In the genomic region with DNA sequence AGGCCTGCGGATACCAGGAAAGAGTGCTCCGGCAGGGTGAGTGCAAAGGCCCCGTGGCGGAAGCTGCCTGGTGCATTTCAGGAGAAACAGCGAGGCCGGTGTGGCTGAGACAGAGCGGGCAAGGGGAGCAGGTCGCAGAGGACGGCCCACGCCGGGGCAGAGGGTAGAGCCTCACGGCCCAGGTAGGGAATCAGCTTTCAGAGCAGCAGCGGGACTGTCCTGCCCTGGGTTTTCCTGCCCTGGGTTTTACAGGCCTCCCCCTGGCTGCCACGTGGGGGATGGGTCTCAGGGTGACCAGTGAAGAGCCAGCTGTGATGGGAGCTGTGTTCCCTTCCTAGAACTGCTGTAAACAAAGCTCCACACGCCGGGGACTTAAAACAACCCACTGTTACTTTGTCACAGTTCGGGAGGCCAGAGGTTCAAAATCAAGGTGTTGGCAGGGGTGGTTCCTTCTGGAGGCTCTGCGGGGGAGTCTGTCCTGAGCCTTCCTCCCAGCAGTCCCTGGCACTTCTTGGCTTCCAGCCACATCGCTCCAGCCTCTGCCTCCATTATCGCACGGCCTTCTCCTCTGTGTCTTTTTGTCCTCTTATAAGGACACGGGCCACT, we compare ENCODE assay signal across 15 cellular contexts. TPM values are rescaled to one million over a fixed set of nuclear protein-coding genes. Genes with fewer than 3 reads are reported as not detected.
A peak's percentile ranks its signal among the peaks of the same experiment; 100 is the strongest.
DNase-seq lines count a peak whose midpoint lies in the region; ATAC-seq and TF ChIP-seq lines count a peak whose summit lies in the region.
"Had no signal": no experiment of that assay in that cellular context is flagged by ENCODE, and none has a peak within 500 bp of the region (broad histone marks: within the 10 kb centered on the region; RNA-seq: fewer than 3 reads in every experiment).

No MANE protein-coding gene starts in this region.

- H3K36me3 ChIP-seq in tibial artery: no peaks in the 10 kb centered on the region
- H3K36me3 ChIP-seq: HAP-1 had no signal

- ATAC-seq in activated CD4-positive, alpha-beta T cell treated with anti-CD3 and anti-CD28 coated beads for 36 hours: no peak
- ATAC-seq in stimulated activated naive CD8-positive, alpha-beta T cell treated with anti-CD3 and anti-CD28 coated beads, Interleukin-15, amount 100 ng/mL, for 72 hours: no peak
- no peak for ATAC-seq in GM21515 (IDR thresholded peaks at IDR 0.05; ENCODE audit: unreplicated experiment)
- ATAC-seq in HG02884 (IDR thresholded peaks at IDR 0.05; ENCODE audit: unreplicated experiment): no peak

- POLR2A ChIA-PET in activated CD4-positive, alpha-beta T cell treated with anti-CD3 and anti-CD28 coated beads for 36 hours (lab: Charles Lee): no interaction called here

- H3K27ac Mint-ChIP-seq in activated CD4-positive, alpha-beta T cell treated with anti-CD3 and anti-CD28 coated beads for 36 hours: peak overlapping the region; percentile 8
- H3K27ac Mint-ChIP-seq in stimulated activated naive CD8-positive, alpha-beta T cell treated with anti-CD3 and anti-CD28 coated beads, Interleukin-15, amount 100 ng/mL, for 72 hours: no peak overlapping the region
- H3K27ac Mint-ChIP-seq: memory B cell had no signal

- H3K36me3 Mint-ChIP-seq in activated CD4-positive, alpha-beta T cell treated with anti-CD3 and anti-CD28 coated beads for 36 hours (ENCODE audit: low read depth): peaks cover 3% of the 10 kb centered on the region

- H3K27me3 ChIP-seq in tibial artery: no peaks in the 10 kb centered on the region
- H3K27me3 ChIP-seq: hepatocyte, tibial nerve had no signal

- no peak for TF ChIP-seq CTCF in tibial artery (IDR thresholded peaks at IDR 0.05)

- peaks cover 53% of the 10 kb centered on the region for H3K4me1 Mint-ChIP-seq in activated CD4-positive, alpha-beta T cell treated with anti-CD3 and anti-CD28 coated beads for 36 hours
- peaks cover 89% of the 10 kb centered on the region for H3K4me1 Mint-ChIP-seq in stimulated activated naive CD8-positive, alpha-beta T cell treated with anti-CD3 and anti-CD28 coated beads, Interleukin-15, amount 100 ng/mL, for 72 hours

- no peak overlapping the region for H3K4me3 Mint-ChIP-seq in activated CD4-positive, alpha-beta T cell treated with anti-CD3 and anti-CD28 coated beads for 36 hours
- H3K4me3 Mint-ChIP-seq in stimulated activated naive CD8-positive, alpha-beta T cell treated with anti-CD3 and anti-CD28 coated beads, Interleukin-15, amount 100 ng/mL, for 72 hours: no peak overlapping the region
- H3K4me3 Mint-ChIP-seq: memory B cell had no signal

- DNase-seq in activated CD4-positive, alpha-beta T cell treated with anti-CD3 and anti-CD28 coated beads for 36 hours: no peak
- no peak for DNase-seq in activated CD4-positive, alpha-beta T cell treated with anti-CD3 and anti-CD28 coated beads, Interleukin-2, amount 50 U/mL, for 4 hours
- DNase-seq in head of caudate nucleus: peak in 31 of 42 donors; percentile 45 to 81 (median 64)
- DNase-seq in occipital lobe (lab: John Stamatoyannopoulos, UW): peak; percentile 33
- no peak for DNase-seq in stimulated activated naive CD8-positive, alpha-beta T cell treated with anti-CD3 and anti-CD28 coated beads, Interleukin-15, amount 100 ng/mL, for 72 hours
- no peak for DNase-seq in tibial artery
- DNase-seq: DMS79, MV-4-11, SHP77 treated with DMSO at 0.1 percent for 48 hours had no signal

- no peak overlapping the region for H3K27ac ChIP-seq in tibial artery
- H3K27ac ChIP-seq: hepatocyte had no signal

- no peaks in the 10 kb centered on the region for H3K9me3 Mint-ChIP-seq in activated CD4-positive, alpha-beta T cell treated with anti-CD3 and anti-CD28 coated beads for 36 hours (ENCODE audit: low read depth)
- no peaks in the 10 kb centered on the region for H3K9me3 Mint-ChIP-seq in stimulated activated naive CD8-positive, alpha-beta T cell treated with anti-CD3 and anti-CD28 coated beads, Interleukin-15, amount 100 ng/mL, for 72 hours

- CTCF ChIA-PET in activated CD4-positive, alpha-beta T cell treated with anti-CD3 and anti-CD28 coated beads for 36 hours (lab: Charles Lee): no interaction called here

- intact Hi-C loops in activated CD4-positive, alpha-beta T cell treated with anti-CD3 and anti-CD28 coated beads for 36 hours (cut with DNase I, micrococcal nuclease): no loop called here
- intact Hi-C loops in head of caudate nucleus (cut with DNase I) (no loop called here), tibial artery (cut with DNase I; ENCODE audit: low total_unique reads) (no loop called here)

- no peak overlapping the region for H3K4me3 ChIP-seq in tibial artery
- H3K4me3 ChIP-seq: HAP-1, hepatocyte, tibial nerve had no signal

- H3K4me1 ChIP-seq in tibial artery: peaks cover 0 to 76% (median 44%) of the 10 kb centered on the region in 4 donors

- H3K9me3 ChIP-seq in tibial artery: no peaks in the 10 kb centered on the region
- H3K9me3 ChIP-seq: HAP-1, tibial nerve had no signal

- no peaks in the 10 kb centered on the region for H3K27me3 Mint-ChIP-seq in activated CD4-positive, alpha-beta T cell treated with anti-CD3 and anti-CD28 coated beads for 36 hours
- H3K27me3 Mint-ChIP-seq in stimulated activated naive CD8-positive, alpha-beta T cell treated with anti-CD3 and anti-CD28 coated beads, Interleukin-15, amount 100 ng/mL, for 72 hours: no peaks in the 10 kb centered on the region
- H3K27me3 Mint-ChIP-seq: memory B cell had no signal

RNA-seq across cellular contexts. Expression of a gene that starts 10.4 kb away (rescaled TPM):
- total RNA-seq in activated CD4-positive, alpha-beta T cell treated with anti-CD3 and anti-CD28 coated beads for 36 hours: 100 to 1,000 TPM; 103 to 115 TPM
- total RNA-seq in occipital lobe: 12.8 TPM

Comparison
In these comparisons a context has a peak if more than half of its experiments do, and no peak if none do; other contexts are left out.
1. DNase-seq: peak in head of caudate nucleus (31 of 42) and occipital lobe (single experiment); none in activated CD4-positive, alpha-beta T cell treated with anti-CD3 and anti-CD28 coated beads for 36 hours (single experiment), activated CD4-positive, alpha-beta T cell treated with anti-CD3 and anti-CD28 coated beads, Interleukin-2, amount 50 U/mL, for 4 hours (0 of 2), stimulated activated naive CD8-positive, alpha-beta T cell treated with anti-CD3 and anti-CD28 coated beads, Interleukin-15, amount 100 ng/mL, for 72 hours (0 of 2) and tibial artery (0 of 2).